ENCODE assay signal across 29 cellular contexts in the genomic region with DNA sequence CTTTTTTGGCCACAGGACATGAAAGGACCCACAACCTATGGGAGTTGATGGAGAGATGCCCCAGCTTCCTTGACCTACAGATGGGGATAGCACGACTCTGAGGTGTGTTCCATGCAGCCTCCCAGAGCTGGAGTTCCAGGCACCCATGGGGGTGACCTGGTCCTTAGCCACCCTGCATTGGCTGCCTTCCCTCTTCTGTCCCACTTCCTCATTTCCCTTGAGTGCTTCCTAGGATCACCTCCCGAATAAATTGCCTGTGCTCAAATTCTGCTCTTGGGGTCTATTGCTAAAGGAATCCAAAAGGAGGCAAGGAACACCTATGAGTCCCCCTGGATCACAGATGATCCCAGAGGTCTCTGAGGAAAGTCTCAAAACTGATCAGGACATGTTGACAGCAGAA. TPM values are rescaled to one million over a fixed set of nuclear protein-coding genes. Genes with fewer than 3 reads are reported as not detected.
"Had no signal": no experiment of that assay in that cellular context is flagged by ENCODE, and none has a peak within 500 bp of the region (broad histone marks: within the 10 kb centered on the region; RNA-seq: fewer than 3 reads in every experiment).

No MANE protein-coding gene starts in this region.

- H3K36me3 ChIP-seq: brain microvascular endothelial cell, cardiac muscle cell, SJCRH30 had no signal

- ATAC-seq: activated naive CD8-positive, alpha-beta T cell treated with anti-CD3 and anti-CD28 coated beads, Interleukin-2, amount 50 U/mL, for 24 hours; activated T-cell treated with anti-CD3 and anti-CD28 coated beads, Interleukin-2, amount 50 U/mL, for 4 hours had no signal

- H3K9me3 ChIP-seq: SJCRH30 had no signal

- H3K9ac ChIP-seq: KMS-11 had no signal

- H3K4me2 ChIP-seq: KMS-11 had no signal

- H3K27me3 ChIP-seq: brain microvascular endothelial cell, cardiac muscle cell, SJCRH30 had no signal

- H3K4me1 ChIP-seq: SJCRH30 had no signal

- H3K4me3 ChIP-seq: cardiac muscle cell, SJCRH30, SK-N-MC had no signal

- H3K27ac ChIP-seq: brain microvascular endothelial cell, cardiac muscle cell, KMS-11, SJCRH30, SK-N-MC had no signal

- DNase-seq: activated B cell treated with CpG ODN at 0.5 μM for 24 hours; activated CD4-positive, alpha-beta memory T cell treated with anti-CD3 and anti-CD28 coated beads for 36 hours; activated CD4-positive, alpha-beta T cell treated with anti-CD3 and anti-CD28 coated beads for 4 hours; activated CD4-positive, alpha-beta T cell treated with anti-CD3 and anti-CD28 coated beads, Interleukin-2, amount 50 U/mL, for 1 hour; activated CD4-positive, CD25-positive, alpha-beta regulatory T cell treated with anti-CD3 and anti-CD28 coated beads, Interleukin-2, amount 50 U/mL, for 72 hours; activated CD8-positive, alpha-beta memory T cell treated with anti-CD3 and anti-CD28 coated beads, Interleukin-2, amount 50 U/mL, for 4 hours; activated naive CD4-positive, alpha-beta T cell treated with anti-CD3 and anti-CD28 coated beads, Interleukin-2, amount 10 ng/mL, durations not matched to agents 7 days and 5 days; activated naive CD8-positive, alpha-beta T cell treated with anti-CD3 and anti-CD28 coated beads, Interleukin-2, amount 50 U/mL, for 24 hours; activated T-cell treated with anti-CD3 and anti-CD28 coated beads for 4 hours; activated T-cell treated with anti-CD3 and anti-CD28 coated beads, Interleukin-2, amount 50 U/mL, for 4 hours; amniotic stem cell; aorta; brain microvascular endothelial cell; MM.1S; MV-4-11; NCI-H1092; NCI-H1436 treated with DMSO at 0.1 percent for 48 hours; NCI-H1694 treated with DMSO at 0.1 percent for 48 hours; NCI-H2029; NCI-H345; NCI-H524 treated with DMSO at 0.1 percent for 48 hours; NK-92 treated with Interleukin-12 subunit alpha and Interleukin-12 subunit beta, amount 100 ng/mL, for 24 hours; SHP77; SJCRH30 had no signal

RNA-seq across cellular contexts. Expression of a gene that starts 24.7 kb away (rescaled TPM):
- total RNA-seq: LHCN-M2, NCI-H460, SJCRH30 had no signal
